ENCODE assay signal across 9 cellular contexts in genomic region chr10:11698691-11699545, GRCh38. TPM values are rescaled to one million over a fixed set of nuclear protein-coding genes. Genes with fewer than 3 reads are reported as not detected.
DNase-seq lines count a peak whose midpoint lies in the region; ATAC-seq and TF ChIP-seq lines count a peak whose summit lies in the region.
"Had no signal": no experiment of that assay in that cellular context is flagged by ENCODE, and none has a peak within 500 bp of the region (broad histone marks: within the 10 kb centered on the region; RNA-seq: fewer than 3 reads in every experiment).

No MANE protein-coding gene starts in this region.

- no peaks in the 10 kb centered on the region for H3K9me3 Mint-ChIP-seq in type B pancreatic cell

- ATAC-seq in GM19328 (IDR thresholded peaks at IDR 0.05; ENCODE audit: unreplicated experiment) (peak; percentile 63), HG02938 (IDR thresholded peaks at IDR 0.05; ENCODE audit: unreplicated experiment) (peak; percentile 78)

- peaks cover 30% of the 10 kb centered on the region for H3K4me1 Mint-ChIP-seq in type B pancreatic cell (ENCODE audit: unreplicated experiment)

- DNase-seq in NOMO-1 treated with DMSO at 0.1 percent for 48 hours (lab: John Stamatoyannopoulos, UW; ENCODE audit: unreplicated experiment) (peak; percentile 74), type B pancreatic cell (ENCODE audit: extremely low spot score, unreplicated experiment) (no peak), G401 (ENCODE audit: low spot score) (no peak), erythroblast (lab: John Stamatoyannopoulos, UW) (no peak), GOT3 (lab: John Stamatoyannopoulos, UW) (no peak)
- DNase-seq: NCI-H524, transverse colon had no signal

- no peaks in the 10 kb centered on the region for H3K27me3 Mint-ChIP-seq in type B pancreatic cell

- no peak for TF ChIP-seq CTCF in type B pancreatic cell (conservative IDR thresholded peaks at IDR 0.05)

- in situ Hi-C loops in G401 (cut with HindIII; ENCODE audit: low sequenced_read_pairs), result no loop called here

- H3K4me3 Mint-ChIP-seq in type B pancreatic cell, result no peak overlapping the region

- peak overlapping the region; percentile 6 for H3K27ac Mint-ChIP-seq in type B pancreatic cell

- no peak for TF ChIP-seq POLR2A in erythroblast (IDR thresholded peaks at IDR 0.05; ENCODE audit: low read length)

- no peaks in the 10 kb centered on the region for H3K36me3 Mint-ChIP-seq in type B pancreatic cell

RNA-seq across cellular contexts. Expression of gene ECHDC3, which starts 43.3 kb away (rescaled TPM):
- 4.0 and 6.1 TPM in 2 replicates for total RNA-seq in type B pancreatic cell (ENCODE audit: low replicate concordance)
- 0.78 and 0.86 TPM in 2 replicates for total RNA-seq in G401 (2014; rRNA removed; shearing (Covaris generic))
